ENCODE assay signal across 25 cellular contexts in the genomic region with DNA sequence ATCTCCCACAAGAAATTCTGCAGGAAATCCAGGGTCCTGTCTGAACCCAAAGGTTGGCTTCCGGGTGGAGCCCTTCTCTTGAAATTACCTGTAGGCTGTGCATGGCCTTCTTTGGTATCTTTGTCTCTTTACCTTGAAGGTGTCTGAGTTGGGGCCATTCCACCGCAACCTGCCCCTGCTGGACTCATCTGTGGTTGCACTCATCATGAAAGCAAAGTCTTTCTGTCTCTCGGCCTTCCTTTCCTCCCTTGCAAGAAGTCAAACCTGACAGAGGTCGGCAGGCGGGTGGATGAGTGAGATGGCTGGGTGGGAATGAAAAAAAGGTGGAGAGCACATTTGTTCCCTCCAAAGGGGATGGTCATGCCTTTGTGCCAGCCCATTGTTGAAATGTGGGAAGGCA. TPM values are rescaled to one million over a fixed set of nuclear protein-coding genes. Genes with fewer than 3 reads are reported as not detected.
DNase-seq lines count a peak whose midpoint lies in the region; ATAC-seq and TF ChIP-seq lines count a peak whose summit lies in the region.
"Had no signal": no experiment of that assay in that cellular context is flagged by ENCODE, and none has a peak within 500 bp of the region (broad histone marks: within the 10 kb centered on the region; RNA-seq: fewer than 3 reads in every experiment).

No MANE protein-coding gene starts in this region.

- H3K9me3 ChIP-seq in right cardiac atrium (ENCODE audit: control insufficient read depth, low read length): no peaks in the 10 kb centered on the region
- H3K9me3 ChIP-seq in endodermal cell (ENCODE audit: control insufficient read depth, low read length): no peaks in the 10 kb centered on the region
- H3K9me3 ChIP-seq in liver (ENCODE audit: control insufficient read depth in 4 of 4, low read length in 3 of 4): no peaks in the 10 kb centered on the region
- no peaks in the 10 kb centered on the region for H3K9me3 ChIP-seq in PC-3 (ENCODE audit: low read length)
- H3K9me3 ChIP-seq: BLaER1 treated with 17β-estradiol and CSF1 and Interleukin-3, amounts not matched to agents 10 nM and 100 nM had no signal

- H3K9ac ChIP-seq in endodermal cell (ENCODE audit: extremely low read depth, low read length, poor library complexity, severe bottlenecking) (no peak overlapping the region), liver (ENCODE audit: low read depth in 1 of 2, low read length in 2 of 2) (no peak overlapping the region), PC-3 (ENCODE audit: low read length) (no peak overlapping the region)
- H3K9ac ChIP-seq: BLaER1 treated with 17β-estradiol and CSF1 and Interleukin-3, amounts not matched to agents 10 nM and 100 nM; KMS-11 had no signal

- BruUV-seq in PC-3 (replicated peaks; lab: Mats Ljungman, UMichigan): no TSS peak

- H3K4me1 ChIP-seq in right cardiac atrium (ENCODE audit: control insufficient read depth, insufficient read depth, low read length): no peaks in the 10 kb centered on the region
- peaks cover 4% of the 10 kb centered on the region for H3K4me1 ChIP-seq in endodermal cell (ENCODE audit: control insufficient read depth, insufficient read depth, low read length)
- H3K4me1 ChIP-seq in liver (ENCODE audit: control insufficient read depth in 4 of 4, insufficient read depth in 4 of 4, low read length in 3 of 4): peaks cover 0 to 54% (median 32%) of the 10 kb centered on the region in 4 donors
- no peaks in the 10 kb centered on the region for H3K4me1 ChIP-seq in PC-3 (ENCODE audit: insufficient read depth, low read length)

- peak in 1 of 2 donors; percentile 65 for TF ChIP-seq RAD21 in liver (IDR thresholded peaks at IDR 0.05)

- WGBS in right cardiac atrium: 65% methylated on average over 5 of the region's 5 CpGs
- WGBS in endodermal cell (ENCODE audit: insufficient coverage in 1 of 2, insufficient read length in 1 of 2), 2 experiments: 87% methylated on average over 5 of the region's 5 CpGs; no CpG with 5 or more reads in 1 of the 2 experiments
- 43% methylated on average over 5 of the region's 5 CpGs for WGBS in liver

- ATAC-seq in right cardiac atrium (peak; percentile 36 to 75), Right ventricle myocardium inferior (no peak), PC-3 (no peak)

- CTCF ChIA-PET in PC-3 (lab: Charles Lee): no interaction called here

- H3K9me2 ChIP-seq in PC-3 (replicated peaks; ENCODE audit: low read length): no peaks in the 10 kb centered on the region

- no peak for DNase-seq in right cardiac atrium
- no peak for DNase-seq in Right ventricle myocardium inferior (ENCODE audit: missing footprints)
- DNase-seq in endodermal cell: peak; percentile 73
- DNase-seq in NCI-H526 (lab: John Stamatoyannopoulos, UW): no peak
- DNase-seq in PC-3: no peak
- DNase-seq in posterior cingulate gyrus: no peak
- DNase-seq in activated CD8-positive, alpha-beta memory T cell treated with anti-CD3 and anti-CD28 coated beads, Interleukin-2, amount 50 U/mL, for 4 hours: no peak
- DNase-seq: CD4-positive, alpha-beta memory T cell; DND-41; H7; IMR-90; NCI-H1105 treated with DMSO at 0.1 percent for 48 hours; NCI-H2081; NCI-H446; NCI-H526 treated with DMSO at 0.1 percent for 48 hours; OCI-M1; SHP77 treated with DMSO at 0.1 percent for 48 hours; SW 1271 had no signal

- intact Hi-C loops in right cardiac atrium (cut with DNase I) (no loop called here), Right ventricle myocardium inferior (cut with DNase I) (no loop called here), PC-3 (cut with micrococcal nuclease) (no loop called here), posterior cingulate gyrus (cut with DNase I) (no loop called here)

- H3K79me2 ChIP-seq in PC-3 (ENCODE audit: low read length): no peaks in the 10 kb centered on the region

- no peak overlapping the region for H3K4me2 ChIP-seq in PC-3 (ENCODE audit: low read length)
- H3K4me2 ChIP-seq: BLaER1 treated with 17β-estradiol and CSF1 and Interleukin-3, amounts not matched to agents 10 nM and 100 nM; KMS-11 had no signal

- H3K27ac Mint-ChIP-seq in endodermal cell: no peak overlapping the region

- H3K36me3 ChIP-seq in endodermal cell (ENCODE audit: control insufficient read depth, insufficient read depth, low read length) (no peaks in the 10 kb centered on the region), liver (ENCODE audit: control insufficient read depth in 4 of 4, insufficient read depth in 3 of 4, low read depth in 1 of 4, low read length in 3 of 4) (no peaks in the 10 kb centered on the region), PC-3 (ENCODE audit: low read depth, low read length) (no peaks in the 10 kb centered on the region)
- H3K36me3 ChIP-seq: BLaER1 treated with 17β-estradiol and CSF1 and Interleukin-3, amounts not matched to agents 10 nM and 100 nM had no signal

- H2AFZ ChIP-seq in PC-3 (ENCODE audit: low read length): no peak overlapping the region

- H3F3A ChIP-seq in PC-3 (ENCODE audit: low read length, unreplicated experiment): no peaks in the 10 kb centered on the region

- TF ChIP-seq CTCF in endodermal cell (conservative IDR thresholded peaks at IDR 0.05) (peak; percentile 70), liver (IDR thresholded peaks at IDR 0.05; ENCODE audit: low read depth, low read length, missing input control) (peak; percentile 11), PC-3 (conservative IDR thresholded peaks at IDR 0.05; ENCODE audit: low read depth, low read length) (no peak)

- H3K9me3 Mint-ChIP-seq in endodermal cell: no peaks in the 10 kb centered on the region

- H3K4me3 Mint-ChIP-seq in endodermal cell: no peak overlapping the region
- H3K4me3 Mint-ChIP-seq: CD4-positive, alpha-beta memory T cell had no signal

- no peak overlapping the region for H3K27ac ChIP-seq in right cardiac atrium (ENCODE audit: low read length)
- H3K27ac ChIP-seq in endodermal cell (ENCODE audit: low read depth, low read length): no peak overlapping the region
- H3K27ac ChIP-seq in liver (ENCODE audit: low read depth in 1 of 2, low read length in 2 of 2): peak overlapping the region; percentile 53 to 68
- H3K27ac ChIP-seq in PC-3 (ENCODE audit: low read length): no peak overlapping the region
- H3K27ac ChIP-seq: 22Rv1; BLaER1 treated with 17β-estradiol and CSF1 and Interleukin-3, amounts not matched to agents 10 nM and 100 nM; HL-60; KMS-11; SK-N-MC had no signal

- no peaks in the 10 kb centered on the region for H3K36me3 Mint-ChIP-seq in endodermal cell (ENCODE audit: low read depth)
- H3K36me3 Mint-ChIP-seq: CD4-positive, alpha-beta memory T cell had no signal

- H3K27me3 ChIP-seq in right cardiac atrium (ENCODE audit: control insufficient read depth, insufficient read depth) (no peaks in the 10 kb centered on the region), endodermal cell (ENCODE audit: control insufficient read depth, insufficient read depth, low read length, poor library complexity, severe bottlenecking) (no peaks in the 10 kb centered on the region), liver (ENCODE audit: control insufficient read depth in 4 of 4, insufficient read depth in 4 of 4, low read length in 3 of 4) (no peaks in the 10 kb centered on the region), PC-3 (ENCODE audit: low read length) (no peaks in the 10 kb centered on the region)
- H3K27me3 ChIP-seq: BLaER1 treated with 17β-estradiol and CSF1 and Interleukin-3, amounts not matched to agents 10 nM and 100 nM had no signal

- H3K4me3 ChIP-seq in right cardiac atrium (ENCODE audit: low read length): no peak overlapping the region
- H3K4me3 ChIP-seq in endodermal cell (ENCODE audit: low read length): no peak overlapping the region
- H3K4me3 ChIP-seq in liver (ENCODE audit: low read depth in 1 of 3, low read length in 3 of 3): peak overlapping the region in 1 of 3 donors; percentile 27
- no peak overlapping the region for H3K4me3 ChIP-seq in PC-3 (ENCODE audit: low read length)
- H3K4me3 ChIP-seq: BLaER1 treated with 17β-estradiol and CSF1 and Interleukin-3, amounts not matched to agents 10 nM and 100 nM; SK-N-MC had no signal

- H4K20me1 ChIP-seq in PC-3 (ENCODE audit: low read length): no peaks in the 10 kb centered on the region
- H4K20me1 ChIP-seq: BLaER1 treated with 17β-estradiol and CSF1 and Interleukin-3, amounts not matched to agents 10 nM and 100 nM had no signal

- peaks cover 37% of the 10 kb centered on the region for H3K4me1 Mint-ChIP-seq in endodermal cell
- H3K4me1 Mint-ChIP-seq: CD4-positive, alpha-beta memory T cell had no signal

- no peaks in the 10 kb centered on the region for H3K27me3 Mint-ChIP-seq in endodermal cell (ENCODE audit: insufficient read depth)

- POLR2A ChIA-PET in PC-3 (lab: Charles Lee; ENCODE audit: unreplicated experiment): no interaction called here

TF ChIP-seq in liver, 16 proteins besides CTCF, POLR2A, EP300 and RAD21 (continues in another document):
- TF ChIP-seq FOXA2 (IDR thresholded peaks at IDR 0.05): no peak
- TF ChIP-seq HNF4A (conservative IDR thresholded peaks at IDR 0.05): peak; percentile 6 to 26
- TF ChIP-seq RXRA (IDR thresholded peaks at IDR 0.05): no peak
- TF ChIP-seq, protein P1, sequence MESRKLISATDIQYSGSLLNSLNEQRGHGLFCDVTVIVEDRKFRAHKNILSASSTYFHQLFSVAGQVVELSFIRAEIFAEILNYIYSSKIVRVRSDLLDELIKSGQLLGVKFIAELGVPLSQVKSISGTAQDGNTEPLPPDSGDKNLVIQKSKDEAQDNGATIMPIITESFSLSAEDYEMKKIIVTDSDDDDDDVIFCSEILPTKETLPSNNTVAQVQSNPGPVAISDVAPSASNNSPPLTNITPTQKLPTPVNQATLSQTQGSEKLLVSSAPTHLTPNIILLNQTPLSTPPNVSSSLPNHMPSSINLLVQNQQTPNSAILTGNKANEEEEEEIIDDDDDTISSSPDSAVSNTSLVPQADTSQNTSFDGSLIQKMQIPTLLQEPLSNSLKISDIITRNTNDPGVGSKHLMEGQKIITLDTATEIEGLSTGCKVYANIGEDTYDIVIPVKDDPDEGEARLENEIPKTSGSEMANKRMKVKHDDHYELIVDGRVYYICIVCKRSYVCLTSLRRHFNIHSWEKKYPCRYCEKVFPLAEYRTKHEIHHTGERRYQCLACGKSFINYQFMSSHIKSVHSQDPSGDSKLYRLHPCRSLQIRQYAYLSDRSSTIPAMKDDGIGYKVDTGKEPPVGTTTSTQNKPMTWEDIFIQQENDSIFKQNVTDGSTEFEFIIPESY (IDR thresholded peaks at IDR 0.05): no peak
- no peak for TF ChIP-seq TAF1 (conservative IDR thresholded peaks at IDR 0.05)

RNA-seq across cellular contexts. Expression of a gene that starts 25.1 kb away (rescaled TPM):
- total RNA-seq in right cardiac atrium (1 to 10 TPM; 3.6 to 8.4 (median 6.5) TPM), Right ventricle myocardium inferior (0.08 TPM), endodermal cell (100 to 1,000 TPM; 122 to 172 TPM), liver (10 to 100 TPM in 1 of 2 donors, 1 to 10 TPM in 1; 1.8 to 13.4 TPM), PC-3 (2014; rRNA removed) (not detected in 2 replicates)
- polyA plus RNA-seq in right cardiac atrium (0.45 TPM), liver (10 to 100 TPM; 11.7 to 11.8 TPM)
- polyA plus RNA-seq in endodermal cell (2013, experiment 1 of 2): 49.8 TPM
- polyA plus RNA-seq in endodermal cell (2013, experiment 2 of 2): 45.5 TPM
- total RNA-seq: CD4-positive, alpha-beta memory T cell; G401 had no signal
- polyA plus RNA-seq: CD4-positive, alpha-beta memory T cell had no signal

Comparison
In these comparisons a context has a peak if more than half of its experiments do, and no peak if none do; other contexts are left out.
1. ATAC-seq: peak in right cardiac atrium (2 of 2); none in Right ventricle myocardium inferior (single experiment) and PC-3 (single experiment).
2. H3K27ac ChIP-seq: peak in liver (2 of 2); none in right cardiac atrium (single experiment), endodermal cell (single experiment) and PC-3 (single experiment).
3. RNA of a gene that starts 25.1 kb away (total RNA-seq): 122 to 172 TPM in endodermal cell; 1.8 to 13.4 TPM in liver, 3.6 to 8.4 TPM in right cardiac atrium, 0.08 TPM in Right ventricle myocardium inferior (single experiment) and not detected in PC-3; every median in the first group is over 4 times any median in the second.